8 cellular contexts compared by ENCODE assay signal in genomic region chr19:12995596-12996541, GRCh38. TPM values are rescaled to one million over a fixed set of nuclear protein-coding genes. Genes with fewer than 3 reads are reported as not detected.
DNase-seq lines count a peak whose midpoint lies in the region; ATAC-seq and TF ChIP-seq lines count a peak whose summit lies in the region.

No MANE protein-coding gene starts in this region.

- H3K27ac ChIP-seq in SK-N-SH (ENCODE audit: low read depth in 2 of 2, low read length in 1 of 2), result no peak overlapping the region

- H3K9me2 ChIP-seq in SK-N-SH, result no peaks in the 10 kb centered on the region

- no peak for TF ChIP-seq RAD21 in SK-N-SH (IDR thresholded peaks at IDR 0.05; ENCODE audit: low read length)

- CTCF ChIA-PET in SK-N-SH (lab: Yijun Ruan, JAX), result interaction anchor here (1.3 to 2.5 kb wide), 4 partner anchors 12 to 98 kb away, joined by 4 to 12 read pairs (median 8); no protein-coding TSS in a partner anchor

- H3K4me2 ChIP-seq in SK-N-SH, result peak overlapping the region; percentile 92

- peaks cover 0 to 17% of the 10 kb centered on the region in 2 experiments; a peak in 1 of 4 replicates for H3K4me1 ChIP-seq in SK-N-SH (ENCODE audit: control insufficient read depth in 1 of 2, insufficient read depth in 2 of 2, low read depth in 1 of 2, low read length in 1 of 2)

- no peak for TF ChIP-seq EP300 in SK-N-SH (IDR thresholded peaks at IDR 0.05; ENCODE audit: borderline replicate concordance in 1 of 2, low read depth in 1 of 2, low read length in 1 of 2)

- DNase-seq in NCI-H748 (lab: John Stamatoyannopoulos, UW; ENCODE audit: unreplicated experiment) (peak; percentile 30), NCI-H748 treated with DMSO at 0.1 percent for 48 hours (lab: John Stamatoyannopoulos, UW) (no peak), SK-N-SH (peak; percentile 87), fibroblast of mammary gland (ENCODE audit: low read depth) (no peak), omental fat pad (ENCODE audit: low spot score) (no peak), NCI-H774 (lab: John Stamatoyannopoulos, UW) (no peak), medulla oblongata (ENCODE audit: extremely low spot score) (no peak)

- peaks cover 6% of the 10 kb centered on the region for H3F3A ChIP-seq in SK-N-SH (replicated peaks; ENCODE audit: insufficient read depth)

- H3K36me3 ChIP-seq in SK-N-SH (replicated peaks in 1 of 2; ENCODE audit: control insufficient read depth in 1 of 2, insufficient read depth in 2 of 2, low read length in 1 of 2), result no peaks in the 10 kb centered on the region

- peaks cover 29% of the 10 kb centered on the region for H3K79me2 ChIP-seq in SK-N-SH (ENCODE audit: insufficient read depth)

- no peaks in the 10 kb centered on the region for H3K9me3 ChIP-seq in SK-N-SH

- WGBS in SK-N-SH (ENCODE audit: low lambda C conversion rate), result no CpG with 5 or more reads among the region's 138 CpGs

- no peak for TF ChIP-seq CTCF in SK-N-SH (IDR thresholded peaks at IDR 0.05)
- no peak for TF ChIP-seq CTCF in fibroblast of mammary gland (conservative IDR thresholded peaks at IDR 0.05; ENCODE audit: control insufficient read depth, insufficient read depth, low read depth, low read length)
- no peak for TF ChIP-seq CTCF in omental fat pad (IDR thresholded peaks at IDR 0.05)

- no peak overlapping the region for H2AFZ ChIP-seq in SK-N-SH (ENCODE audit: low read depth)

- ATAC-seq in omental fat pad (ENCODE audit: low FRiP score), result peak; percentile 49
- ATAC-seq in HG03571 (IDR thresholded peaks at IDR 0.05; ENCODE audit: unreplicated experiment), result no peak

- no peaks in the 10 kb centered on the region for H3K27me3 ChIP-seq in SK-N-SH (ENCODE audit: insufficient read depth)

- H3K9ac ChIP-seq in SK-N-SH, result peak overlapping the region; percentile 61

- H3K4me3 ChIP-seq in SK-N-SH (ENCODE audit: low read depth in 2 of 2, low read length in 1 of 2) (peak overlapping the region; percentile 57 to 76), fibroblast of mammary gland (ENCODE audit: control insufficient read depth, low read depth, low read length) (peak overlapping the region; percentile 70)

- H4K20me1 ChIP-seq in SK-N-SH (ENCODE audit: insufficient read depth), result peaks cover 7% of the 10 kb centered on the region; the same call in 1 of the 2 replicates

- POLR2A ChIA-PET in SK-N-SH (lab: Yijun Ruan, JAX), result interaction anchor here (0.9 kb wide), 1 partner anchor 65 kb away, joined by 3 read pairs; no protein-coding TSS in a partner anchor

TF ChIP-seq in SK-N-SH, 30 proteins besides CTCF, POLR2A, EP300 and RAD21:
- TF ChIP-seq GABPA (IDR thresholded peaks at IDR 0.05; ENCODE audit: low read depth) (no peak), MXI1 (IDR thresholded peaks at IDR 0.05; ENCODE audit: low read depth, low read length) (0 out of 2 replicates have a peak, but pooled peaks have one; percentile 39), MAX (IDR thresholded peaks at IDR 0.05; ENCODE audit: low read depth) (peak; percentile 33; the same call in 1 of the 2 replicates)
TF ChIP-seq in SK-N-SH: peak in this region for 2.

RNA-seq across cellular contexts. Expression of gene NFIX, which starts 0.6 kb away (rescaled TPM):
- 5.1 and 14.8 TPM in 2 replicates for polyA plus RNA-seq in SK-N-SH (2012; rRNA removed)
- polyA plus RNA-seq in SK-N-SH (2012; cell fraction: cytosol; rRNA removed), result 9.1 and 13.3 TPM in 2 replicates
- 14.0 and 14.9 TPM in 2 replicates for polyA plus RNA-seq in SK-N-SH (2012; cell fraction: nucleus; rRNA removed)
- total RNA-seq in omental fat pad, result 10 to 100 TPM; 39.5 to 53.1 (median 43.0) TPM

RNA-seq across cellular contexts. Expression of gene DAND5, which starts 26.5 kb away (rescaled TPM):
- polyA plus RNA-seq in SK-N-SH (2012; rRNA removed), result 1.0 and 1.6 TPM in 2 replicates
- polyA plus RNA-seq in SK-N-SH (2012; cell fraction: cytosol; rRNA removed), result 0.95 and 1.0 TPM in 2 replicates
- 1.4 and 3.0 TPM in 2 replicates for polyA plus RNA-seq in SK-N-SH (2012; cell fraction: nucleus; rRNA removed)
- total RNA-seq in omental fat pad, result under 1 TPM in 1 of 4 donors, not detected in 3; 0.56 TPM

RNA-seq across cellular contexts. Expression of gene GADD45GIP1, which starts 38.8 kb away (rescaled TPM):
- 65.7 and 91.8 TPM in 2 replicates for polyA plus RNA-seq in SK-N-SH (2012; rRNA removed)
- 55.7 and 67.8 TPM in 2 replicates for polyA plus RNA-seq in SK-N-SH (2012; cell fraction: cytosol; rRNA removed)
- 31.0 and 46.6 TPM in 2 replicates for polyA plus RNA-seq in SK-N-SH (2012; cell fraction: nucleus; rRNA removed)
- total RNA-seq in omental fat pad, result 10 to 100 TPM; 27.2 to 37.7 (median 32.8) TPM

RNA-seq across cellular contexts. Expression of gene RAD23A, which starts 50.2 kb away (rescaled TPM):
- polyA plus RNA-seq in SK-N-SH (2012; rRNA removed), result 60.4 and 116 TPM in 2 replicates
- 49.7 and 70.4 TPM in 2 replicates for polyA plus RNA-seq in SK-N-SH (2012; cell fraction: cytosol; rRNA removed)
- 173 and 199 TPM in 2 replicates for polyA plus RNA-seq in SK-N-SH (2012; cell fraction: nucleus; rRNA removed)
- total RNA-seq in omental fat pad, result 100 to 1,000 TPM in 1 of 4 donors, 10 to 100 TPM in 3; 65.6 to 119 (median 91.1) TPM

RNA-seq across cellular contexts. Expression of gene CALR, which starts 57.5 kb away (rescaled TPM):
- 1,316 and 1,334 TPM in 2 replicates for polyA plus RNA-seq in SK-N-SH (2012; rRNA removed)
- 1,211 and 1,253 TPM in 2 replicates for polyA plus RNA-seq in SK-N-SH (2012; cell fraction: cytosol; rRNA removed)
- 904 and 910 TPM in 2 replicates for polyA plus RNA-seq in SK-N-SH (2012; cell fraction: nucleus; rRNA removed)
- total RNA-seq in omental fat pad, result 100 to 1,000 TPM; 349 to 570 (median 439) TPM

Comparison
In these comparisons a context has a peak if more than half of its experiments do, and no peak if none do; other contexts are left out.
1. DNase-seq: peak in NCI-H748 (single experiment) and SK-N-SH (single experiment); none in NCI-H748 treated with DMSO at 0.1 percent for 48 hours (single experiment), fibroblast of mammary gland (single experiment), omental fat pad (single experiment), NCI-H774 (single experiment) and medulla oblongata (single experiment).